Comparison of ENCODE assay signal across 10 cellular contexts in the genomic region with DNA sequence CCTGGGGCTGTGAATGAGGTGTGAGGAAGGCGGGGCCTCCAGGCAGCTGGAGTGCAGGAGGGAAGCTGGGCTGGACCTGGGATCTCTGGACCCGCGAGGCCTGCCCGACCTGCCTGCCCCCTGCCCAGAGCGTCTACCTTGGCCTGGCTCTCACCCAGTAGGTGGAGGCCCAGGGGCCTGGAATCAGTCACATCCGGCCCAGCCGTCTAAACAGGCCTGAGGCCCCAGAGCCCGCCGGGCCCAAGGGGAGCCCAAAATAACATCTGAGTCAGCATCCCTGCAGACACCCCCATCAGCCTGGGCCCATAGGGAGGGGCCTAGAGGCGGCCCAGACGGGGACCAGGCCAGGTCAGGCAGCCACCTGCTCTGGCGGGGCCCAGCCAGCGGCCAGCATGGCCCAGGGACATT. TPM values are rescaled to one million over a fixed set of nuclear protein-coding genes. Genes with fewer than 3 reads are reported as not detected.
DNase-seq lines count a peak whose midpoint lies in the region; ATAC-seq and FAIRE-seq lines count a peak whose summit lies in the region.
"Had no signal": no experiment of that assay in that cellular context is flagged by ENCODE, and none has a peak within 500 bp of the region (broad histone marks: within the 10 kb centered on the region; RNA-seq: fewer than 3 reads in every experiment).

No MANE protein-coding gene starts in this region.

- H3K27me3 Mint-ChIP-seq in activated CD8-positive, alpha-beta T cell treated with anti-CD3 and anti-CD28 coated beads, Interleukin-2, amount 10 ng/mL, durations not matched to agents 7 days and 5 days (ENCODE audit: low read depth) = no peaks in the 10 kb centered on the region
- peaks cover 0 to 9% of the 10 kb centered on the region in 2 donors for H3K27me3 Mint-ChIP-seq in CD8-positive, alpha-beta memory T cell
- H3K27me3 Mint-ChIP-seq: stimulated activated naive CD8-positive, alpha-beta T cell treated with anti-CD3 and anti-CD28 coated beads, Interleukin-15, amount 100 ng/mL, for 72 hours had no signal

- intact Hi-C loops in left cardiac atrium (cut with DNase I) = no loop called here
- intact Hi-C loops in cardiac septum (cut with DNase I) = no loop called here

- no peaks in the 10 kb centered on the region for H3K4me1 ChIP-seq in CD8-positive, alpha-beta memory T cell (ENCODE audit: insufficient read depth, low read length)

- no peaks in the 10 kb centered on the region for H3K36me3 ChIP-seq in CD8-positive, alpha-beta memory T cell (ENCODE audit: insufficient read depth, low read length)

- ATAC-seq in left cardiac atrium (peak; percentile 52 to 56), HG03060 (IDR thresholded peaks at IDR 0.05; ENCODE audit: low read depth, unreplicated experiment) (peak; percentile 89), HG02840 (IDR thresholded peaks at IDR 0.05; ENCODE audit: low FRiP score, unreplicated experiment) (no peak)
- peak; percentile 39 for ATAC-seq in activated CD8-positive, alpha-beta T cell treated with anti-CD3 and anti-CD28 coated beads, Interleukin-2, amount 10 ng/mL, durations not matched to agents 7 days and 5 days
- ATAC-seq: stimulated activated naive CD8-positive, alpha-beta T cell treated with anti-CD3 and anti-CD28 coated beads, Interleukin-15, amount 100 ng/mL, for 72 hours had no signal

- H3K4me1 Mint-ChIP-seq in activated CD8-positive, alpha-beta T cell treated with anti-CD3 and anti-CD28 coated beads, Interleukin-2, amount 10 ng/mL, durations not matched to agents 7 days and 5 days (ENCODE audit: low read depth) = peaks cover 5% of the 10 kb centered on the region
- no peaks in the 10 kb centered on the region for H3K4me1 Mint-ChIP-seq in CD8-positive, alpha-beta memory T cell
- H3K4me1 Mint-ChIP-seq: stimulated activated naive CD8-positive, alpha-beta T cell treated with anti-CD3 and anti-CD28 coated beads, Interleukin-15, amount 100 ng/mL, for 72 hours had no signal

- no peaks in the 10 kb centered on the region for H3K9me3 ChIP-seq in CD8-positive, alpha-beta memory T cell (ENCODE audit: low read length)

- no peaks in the 10 kb centered on the region for H3K36me3 Mint-ChIP-seq in activated CD8-positive, alpha-beta T cell treated with anti-CD3 and anti-CD28 coated beads, Interleukin-2, amount 10 ng/mL, durations not matched to agents 7 days and 5 days (ENCODE audit: low read depth)
- H3K36me3 Mint-ChIP-seq in CD8-positive, alpha-beta memory T cell = no peaks in the 10 kb centered on the region

- H3K9me3 Mint-ChIP-seq in activated CD8-positive, alpha-beta T cell treated with anti-CD3 and anti-CD28 coated beads, Interleukin-2, amount 10 ng/mL, durations not matched to agents 7 days and 5 days (ENCODE audit: insufficient read depth) = no peaks in the 10 kb centered on the region
- no peaks in the 10 kb centered on the region for H3K9me3 Mint-ChIP-seq in CD8-positive, alpha-beta memory T cell
- H3K9me3 Mint-ChIP-seq: stimulated activated naive CD8-positive, alpha-beta T cell treated with anti-CD3 and anti-CD28 coated beads, Interleukin-15, amount 100 ng/mL, for 72 hours had no signal

- no peak overlapping the region for H3K4me3 ChIP-seq in CD8-positive, alpha-beta memory T cell (ENCODE audit: low read length)

- POLR2A ChIA-PET in activated CD8-positive, alpha-beta T cell treated with anti-CD3 and anti-CD28 coated beads, Interleukin-2, amount 10 ng/mL, durations not matched to agents 7 days and 5 days (lab: Charles Lee) = no interaction called here
- POLR2A ChIA-PET in CD8-positive, alpha-beta memory T cell (lab: Charles Lee) = no interaction called here

- DNase-seq in left cardiac atrium (no peak), cardiac septum (ENCODE audit: low spot score) (no peak), HTR-8/SVneo (ENCODE audit: insufficient read length, low spot score) (no peak), RCC 7860 (ENCODE audit: low spot score) (no peak)
- DNase-seq in activated CD8-positive, alpha-beta T cell treated with anti-CD3 and anti-CD28 coated beads, Interleukin-2, amount 10 ng/mL, durations not matched to agents 7 days and 5 days = no peak
- DNase-seq in CD8-positive, alpha-beta memory T cell = no peak
- DNase-seq: NCI-H2081; stimulated activated naive CD8-positive, alpha-beta T cell treated with anti-CD3 and anti-CD28 coated beads, Interleukin-15, amount 100 ng/mL, for 72 hours had no signal

- H3K4me3 Mint-ChIP-seq in activated CD8-positive, alpha-beta T cell treated with anti-CD3 and anti-CD28 coated beads, Interleukin-2, amount 10 ng/mL, durations not matched to agents 7 days and 5 days = no peak overlapping the region
- no peak overlapping the region for H3K4me3 Mint-ChIP-seq in CD8-positive, alpha-beta memory T cell
- H3K4me3 Mint-ChIP-seq: stimulated activated naive CD8-positive, alpha-beta T cell treated with anti-CD3 and anti-CD28 coated beads, Interleukin-15, amount 100 ng/mL, for 72 hours had no signal

- CTCF ChIA-PET in activated CD8-positive, alpha-beta T cell treated with anti-CD3 and anti-CD28 coated beads, Interleukin-2, amount 10 ng/mL, durations not matched to agents 7 days and 5 days (lab: Charles Lee) = interaction anchor here (1.4 kb wide), 1 partner anchor 14 kb away, joined by 3 read pairs; no protein-coding TSS in a partner anchor
- CTCF ChIA-PET in CD8-positive, alpha-beta memory T cell (lab: Charles Lee) = interaction anchor here (1.8 kb wide), 1 partner anchor 14 kb away, joined by 7 read pairs; no protein-coding TSS in a partner anchor

- no peaks in the 10 kb centered on the region for H3K27me3 ChIP-seq in CD8-positive, alpha-beta memory T cell (ENCODE audit: insufficient read depth, low read length, poor library complexity, severe bottlenecking)

- FAIRE-seq in HTR-8/SVneo (lab: Jason Lieb, UNC) (no peak), RCC 7860 (lab: Jason Lieb, UNC) (no peak)

- no peak overlapping the region for H3K27ac Mint-ChIP-seq in activated CD8-positive, alpha-beta T cell treated with anti-CD3 and anti-CD28 coated beads, Interleukin-2, amount 10 ng/mL, durations not matched to agents 7 days and 5 days
- no peak overlapping the region for H3K27ac Mint-ChIP-seq in CD8-positive, alpha-beta memory T cell
- H3K27ac Mint-ChIP-seq: stimulated activated naive CD8-positive, alpha-beta T cell treated with anti-CD3 and anti-CD28 coated beads, Interleukin-15, amount 100 ng/mL, for 72 hours had no signal

- no peak overlapping the region for H3K27ac ChIP-seq in CD8-positive, alpha-beta memory T cell (ENCODE audit: low read depth, low read length)

RNA-seq across cellular contexts. Expression of gene ELN, which starts 15.1 kb away (rescaled TPM):
- 100 to 1,000 TPM in 1 of 2 donors, 10 to 100 TPM in 1; 91.7 to 166 TPM for total RNA-seq in left cardiac atrium
- 41.2 TPM for total RNA-seq in cardiac septum
- total RNA-seq in activated CD8-positive, alpha-beta T cell treated with anti-CD3 and anti-CD28 coated beads, Interleukin-2, amount 10 ng/mL, durations not matched to agents 7 days and 5 days = not detected
- not detected for total RNA-seq in CD8-positive, alpha-beta memory T cell
- not detected for polyA plus RNA-seq in CD8-positive, alpha-beta memory T cell

Comparison
In these comparisons a context has a peak if more than half of its experiments do, and no peak if none do; other contexts are left out.
1. RNA of gene ELN, which starts 15.1 kb away (total RNA-seq): 91.7 to 166 TPM in left cardiac atrium and 41.2 TPM in cardiac septum (single experiment); not detected in CD8-positive, alpha-beta memory T cell and not detected in activated CD8-positive, alpha-beta T cell treated with anti-CD3 and anti-CD28 coated beads, Interleukin-2, amount 10 ng/mL, durations not matched to agents 7 days and 5 days; every median in the first group is over 10 times any median in the second.